12 cellular contexts compared by ENCODE assay signal in genomic region chr4:129264008-129264657, GRCh38.
DNase-seq lines count a peak whose midpoint lies in the region; ATAC-seq and TF ChIP-seq lines count a peak whose summit lies in the region.
"Had no signal": no experiment of that assay in that cellular context is flagged by ENCODE, and none has a peak within 500 bp of the region (broad histone marks: within the 10 kb centered on the region; RNA-seq: fewer than 3 reads in every experiment).

No MANE protein-coding gene starts in this region.

- TF ChIP-seq POLR2A in transverse colon (IDR thresholded peaks at IDR 0.05) (no peak), ovary (IDR thresholded peaks at IDR 0.05) (no peak)

- no peak for DNase-seq in DND-41
- no peak for DNase-seq in transverse colon
- DNase-seq in GM03348 (ENCODE audit: low spot score), result no peak
- no peak for DNase-seq in ovary
- no peak for DNase-seq in superior temporal gyrus (ENCODE audit: extremely low spot score)
- DNase-seq: activated gamma-delta T cell treated with Interleukin-2 at 50 U/mL for 16 hours, NCI-H146, small intestine, substantia nigra had no signal

- TF ChIP-seq CTCF in DND-41 (IDR thresholded peaks at IDR 0.05; ENCODE audit: borderline replicate concordance, extremely low read depth, low read length, poor library complexity, severe bottlenecking), result no peak
- TF ChIP-seq CTCF in OCI-LY3 (IDR thresholded peaks at IDR 0.05; ENCODE audit: low read depth, low read length), result no peak
- TF ChIP-seq CTCF in transverse colon (IDR thresholded peaks at IDR 0.05), result no peak
- TF ChIP-seq CTCF in ovary (IDR thresholded peaks at IDR 0.05), result no peak

- H3K27ac ChIP-seq in DND-41 (ENCODE audit: low read length), result peak overlapping the region; percentile 23; the same call in 1 of the 2 replicates
- H3K27ac ChIP-seq in OCI-LY3 (ENCODE audit: low read length), result peak overlapping the region; percentile 42
- no peak overlapping the region for H3K27ac ChIP-seq in transverse colon
- H3K27ac ChIP-seq in ovary, result no peak overlapping the region

- H3K4me2 ChIP-seq in DND-41 (ENCODE audit: insufficient read depth, low read length) (peak overlapping the region; percentile 49; the same call in 1 of the 2 replicates), OCI-LY3 (ENCODE audit: low read length) (peak overlapping the region; percentile 72)

- in situ Hi-C loops in transverse colon (cut with MboI; ENCODE audit: low pct_ligation_motif_present in 1 of 4, low pct_unique_long_range_greater_than_20kb in 1 of 4, low sequenced_read_pairs in 3 of 4), result no loop called here

- H4K20me1 ChIP-seq in DND-41 (ENCODE audit: insufficient read depth, low read length) (no peaks in the 10 kb centered on the region), OCI-LY3 (ENCODE audit: insufficient read depth, low read length) (no peaks in the 10 kb centered on the region)

- ATAC-seq in DND-41 (ENCODE audit: insufficient read depth, low read depth), result peak; percentile 56
- ATAC-seq in GM19372 (IDR thresholded peaks at IDR 0.05; ENCODE audit: low read depth, unreplicated experiment), result peak; percentile 95
- peak; percentile 99 for ATAC-seq in HG02970 (IDR thresholded peaks at IDR 0.05; ENCODE audit: low FRiP score, unreplicated experiment)

- H3K9ac ChIP-seq in DND-41 (ENCODE audit: low read depth, low read length) (no peak overlapping the region), OCI-LY3 (ENCODE audit: low read length) (peak overlapping the region; percentile 26; the same call in 1 of the 2 replicates)

- H3K36me3 ChIP-seq in DND-41 (ENCODE audit: insufficient read depth, low read length) (no peaks in the 10 kb centered on the region), OCI-LY3 (replicated peaks; ENCODE audit: low read depth, low read length) (no peaks in the 10 kb centered on the region), transverse colon (no peaks in the 10 kb centered on the region), ovary (no peaks in the 10 kb centered on the region)

- H3K9me3 ChIP-seq in DND-41 (ENCODE audit: insufficient read depth, low read length, severe bottlenecking) (no peaks in the 10 kb centered on the region), OCI-LY3 (ENCODE audit: insufficient read depth, low read length) (no peaks in the 10 kb centered on the region), transverse colon (no peaks in the 10 kb centered on the region), ovary (no peaks in the 10 kb centered on the region)

- WGBS in transverse colon (ENCODE audit: low coverage in 1 of 2), 2 donors, result 78 to 90% methylated on average over 1 of the region's 1 CpG
- WGBS in ovary, 3 donors, result 75 to 79% (median 75%) methylated on average over 1 of the region's 1 CpG

- intact Hi-C loops in transverse colon (cut with DNase I; ENCODE audit: low total_unique reads), result no loop called here
- intact Hi-C loops in ovary (cut with DNase I), result no loop called here

- H3K4me3 ChIP-seq in DND-41 (ENCODE audit: low read depth in 1 of 2, low read length in 2 of 2), result no peak overlapping the region
- H3K4me3 ChIP-seq in OCI-LY3 (ENCODE audit: low read length), result peak overlapping the region; percentile 51
- no peak overlapping the region for H3K4me3 ChIP-seq in transverse colon
- no peak overlapping the region for H3K4me3 ChIP-seq in ovary

- H3K79me2 ChIP-seq in DND-41 (ENCODE audit: insufficient read depth, low read length) (no peaks in the 10 kb centered on the region), OCI-LY3 (ENCODE audit: low read length) (no peaks in the 10 kb centered on the region)

- peaks cover 42% of the 10 kb centered on the region for H3K4me1 ChIP-seq in DND-41 (ENCODE audit: insufficient read depth, low read length)
- peaks cover 14% of the 10 kb centered on the region for H3K4me1 ChIP-seq in OCI-LY3 (ENCODE audit: low read length)
- peaks cover 0 to 3% (median 0%) of the 10 kb centered on the region in 4 donors for H3K4me1 ChIP-seq in transverse colon
- no peaks in the 10 kb centered on the region for H3K4me1 ChIP-seq in ovary (ENCODE audit: insufficient read depth)

- no peak for TF ChIP-seq EP300 in transverse colon (IDR thresholded peaks at IDR 0.05; ENCODE audit: low read depth)
- no peak for TF ChIP-seq EP300 in ovary (IDR thresholded peaks at IDR 0.05)

- H2AFZ ChIP-seq in DND-41 (ENCODE audit: low read depth, low read length) (peak overlapping the region; percentile 69), OCI-LY3 (ENCODE audit: low read depth, low read length) (peak overlapping the region; percentile 73)

- H3K27me3 ChIP-seq in DND-41 (ENCODE audit: insufficient read depth, low read length, poor library complexity), result no peaks in the 10 kb centered on the region
- no peaks in the 10 kb centered on the region for H3K27me3 ChIP-seq in OCI-LY3 (ENCODE audit: low read depth, low read length)
- H3K27me3 ChIP-seq in transverse colon, result no peaks in the 10 kb centered on the region
- no peaks in the 10 kb centered on the region for H3K27me3 ChIP-seq in ovary

Comparison
In these comparisons a context has a peak if more than half of its experiments do, and no peak if none do; other contexts are left out.
1. H3K27ac ChIP-seq: peak in DND-41 (single experiment) and OCI-LY3 (single experiment); none in transverse colon (0 of 4) and ovary (0 of 2).
2. Peak in every context shown above with its lines, with median percentiles within 50 percentile points of each other: ATAC-seq.